In the genomic region with DNA sequence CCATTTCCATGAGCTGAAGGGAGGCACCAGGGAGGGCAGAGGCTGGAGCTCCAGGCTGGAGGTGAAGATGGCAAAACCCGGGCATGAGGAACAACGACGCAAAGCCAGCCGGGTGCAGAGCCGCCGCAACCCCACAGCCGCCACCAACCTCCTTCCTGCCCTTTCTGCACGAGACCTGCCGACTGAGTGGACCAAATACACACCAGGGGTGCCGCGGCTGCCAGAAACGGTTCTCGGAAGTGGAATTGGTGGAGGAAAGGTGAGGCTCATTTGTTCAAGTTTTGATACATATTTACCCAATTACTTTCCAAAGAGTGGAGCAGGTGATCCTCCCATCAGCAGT, we compare ENCODE assay signal across 7 cellular contexts. TPM values are rescaled to one million over a fixed set of nuclear protein-coding genes. Genes with fewer than 3 reads are reported as not detected.
"Had no signal": no experiment of that assay in that cellular context is flagged by ENCODE, and none has a peak within 500 bp of the region (broad histone marks: within the 10 kb centered on the region; RNA-seq: fewer than 3 reads in every experiment).

No MANE protein-coding gene starts in this region.

- DNase-seq: GM23248, GOT3, H9, HCEC 1CT, IMR-90 had no signal

- H3K27ac ChIP-seq: GM23248 had no signal

- H3K4me3 ChIP-seq: GM23248 had no signal

- H2AFZ ChIP-seq: GM23248 had no signal

- H3K9ac ChIP-seq: GM23248 had no signal

RNA-seq across cellular contexts. Expression of a gene that starts 8.4 kb away (rescaled TPM):
- total RNA-seq: GM23248, H4, H9, HT-29, IMR-90 had no signal
- polyA plus RNA-seq: GM23248, IMR-90 had no signal
